14 cellular contexts compared by ENCODE assay signal in the genomic region with DNA sequence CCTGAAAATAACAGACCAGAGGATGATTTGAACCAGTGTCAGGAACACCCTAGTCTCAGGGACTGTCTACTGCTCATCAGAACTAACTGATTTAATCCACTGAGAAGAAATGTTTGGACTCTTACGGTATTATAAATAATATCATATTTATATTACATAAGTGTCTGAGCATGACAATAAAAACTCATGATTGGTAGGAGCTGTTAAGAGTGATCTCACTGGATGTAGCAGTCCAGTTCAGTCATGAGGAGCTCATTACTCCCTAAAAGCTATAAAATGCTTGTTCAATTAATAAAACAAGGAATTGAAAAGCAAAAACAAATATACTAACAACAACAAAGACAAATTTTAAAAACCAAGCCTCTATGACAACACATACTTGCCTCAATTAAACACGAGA.
DNase-seq lines count a peak whose midpoint lies in the region; ATAC-seq and TF ChIP-seq lines count a peak whose summit lies in the region.
"Had no signal": no experiment of that assay in that cellular context is flagged by ENCODE, and none has a peak within 500 bp of the region (broad histone marks: within the 10 kb centered on the region; RNA-seq: fewer than 3 reads in every experiment).

No MANE protein-coding gene starts in this region.

- H4K20me1 ChIP-seq in GM23248 (ENCODE audit: insufficient read depth): no peaks in the 10 kb centered on the region

- peaks cover 2% of the 10 kb centered on the region for H3K9me3 Mint-ChIP-seq in activated CD8-positive, alpha-beta T cell treated with anti-CD3 and anti-CD28 coated beads, Interleukin-2, amount 10 ng/mL, durations not matched to agents 7 days and 5 days (ENCODE audit: insufficient read depth)
- peaks cover 4% of the 10 kb centered on the region for H3K9me3 Mint-ChIP-seq in T-helper 2 cell treated with Interferon-gamma antibody and Interleukin-4, amounts not matched to agents 5 μg/mL and 100 μg/mL, for 36 hours
- H3K9me3 Mint-ChIP-seq: CD4-positive, alpha-beta T cell had no signal

- intact Hi-C loops in right lobe of liver (cut with DNase I): no loop called here

- CTCF ChIA-PET in activated CD8-positive, alpha-beta T cell treated with anti-CD3 and anti-CD28 coated beads, Interleukin-2, amount 10 ng/mL, durations not matched to agents 7 days and 5 days (lab: Charles Lee): no interaction called here
- CTCF ChIA-PET in RWPE1 (lab: Yijun Ruan, JAX): no interaction called here

- no peak overlapping the region for H3K4me2 ChIP-seq in GM23248 (ENCODE audit: unreplicated experiment)
- H3K4me2 ChIP-seq: GM23338 had no signal

- no peaks in the 10 kb centered on the region; the same call in 1 of the 2 replicates for H3K4me1 ChIP-seq in GM23248 (ENCODE audit: insufficient read depth)
- peaks cover 17% of the 10 kb centered on the region for H3K4me1 ChIP-seq in adipocyte (ENCODE audit: control insufficient read depth, insufficient read depth, low read length)
- H3K4me1 ChIP-seq in right lobe of liver: peaks cover 0 to 28% (median 8%) of the 10 kb centered on the region in 4 donors
- H3K4me1 ChIP-seq in subcutaneous abdominal adipose tissue (ENCODE audit: control insufficient read depth in 5 of 5, insufficient read depth in 5 of 5, low read length in 5 of 5): peaks cover 0 to 30% (median 5%) of the 10 kb centered on the region in 5 donors

- no peaks in the 10 kb centered on the region for H3K4me1 Mint-ChIP-seq in activated CD8-positive, alpha-beta T cell treated with anti-CD3 and anti-CD28 coated beads, Interleukin-2, amount 10 ng/mL, durations not matched to agents 7 days and 5 days (ENCODE audit: low read depth)
- H3K4me1 Mint-ChIP-seq in T-helper 2 cell treated with Interferon-gamma antibody and Interleukin-4, amounts not matched to agents 5 μg/mL and 100 μg/mL, for 36 hours (ENCODE audit: low read depth): no peaks in the 10 kb centered on the region
- H3K4me1 Mint-ChIP-seq: GM23338 had no signal

- no peaks in the 10 kb centered on the region for H3K36me3 Mint-ChIP-seq in activated CD8-positive, alpha-beta T cell treated with anti-CD3 and anti-CD28 coated beads, Interleukin-2, amount 10 ng/mL, durations not matched to agents 7 days and 5 days (ENCODE audit: low read depth)
- no peaks in the 10 kb centered on the region for H3K36me3 Mint-ChIP-seq in T-helper 2 cell treated with Interferon-gamma antibody and Interleukin-4, amounts not matched to agents 5 μg/mL and 100 μg/mL, for 36 hours (ENCODE audit: low read depth)

- TF ChIP-seq CTCF in right lobe of liver (IDR thresholded peaks at IDR 0.05): no peak
- TF ChIP-seq CTCF in RWPE1 (conservative IDR thresholded peaks at IDR 0.05; ENCODE audit: low read depth): no peak

- H3K36me3 ChIP-seq in GM23248 (ENCODE audit: low read depth) (no peaks in the 10 kb centered on the region), adipocyte (ENCODE audit: control insufficient read depth, insufficient read depth, low read length, severe bottlenecking) (no peaks in the 10 kb centered on the region), right lobe of liver (no peaks in the 10 kb centered on the region), subcutaneous abdominal adipose tissue (ENCODE audit: control insufficient read depth in 5 of 5, insufficient read depth in 5 of 5, low read length in 5 of 5) (no peaks in the 10 kb centered on the region)

- H3K27ac ChIP-seq in GM23248 (no peak overlapping the region), right lobe of liver (peak overlapping the region; percentile 9 to 72 (median 64)), subcutaneous abdominal adipose tissue (ENCODE audit: low read depth, low read length) (peak overlapping the region; percentile 67), RWPE1 (no peak overlapping the region)
- H3K27ac ChIP-seq: C4-2B, HL-60 had no signal

- H3K4me3 Mint-ChIP-seq in activated CD8-positive, alpha-beta T cell treated with anti-CD3 and anti-CD28 coated beads, Interleukin-2, amount 10 ng/mL, durations not matched to agents 7 days and 5 days: no peak overlapping the region
- H3K4me3 Mint-ChIP-seq in T-helper 2 cell treated with Interferon-gamma antibody and Interleukin-4, amounts not matched to agents 5 μg/mL and 100 μg/mL, for 36 hours: no peak overlapping the region
- H3K4me3 Mint-ChIP-seq: CD4-positive, alpha-beta T cell; GM23338 had no signal

- no peaks in the 10 kb centered on the region for H3F3A ChIP-seq in GM23248 (ENCODE audit: insufficient read depth)

- DNase-seq in GM23248: no peak
- DNase-seq in adipocyte (ENCODE audit: low read depth): no peak
- no peak for DNase-seq in right lobe of liver
- no peak for DNase-seq in activated CD8-positive, alpha-beta T cell treated with anti-CD3 and anti-CD28 coated beads, Interleukin-2, amount 10 ng/mL, durations not matched to agents 7 days and 5 days
- no peak for DNase-seq in T-helper 2 cell treated with Interferon-gamma antibody and Interleukin-4, amounts not matched to agents 5 μg/mL and 100 μg/mL, for 36 hours (ENCODE audit: low spot score)
- no peak for DNase-seq in RWPE1 (ENCODE audit: low spot score)
- DNase-seq: AML-193; Caco-2; CD4-positive, alpha-beta T cell; HCEC 1CT had no signal

- H3K9ac ChIP-seq in GM23248 (no peak overlapping the region), adipocyte (ENCODE audit: low read length) (peak overlapping the region; percentile 50), subcutaneous abdominal adipose tissue (ENCODE audit: low read length in 5 of 5) (peak overlapping the region in 1 of 5 donors; percentile 15)

- H3K27ac Mint-ChIP-seq in activated CD8-positive, alpha-beta T cell treated with anti-CD3 and anti-CD28 coated beads, Interleukin-2, amount 10 ng/mL, durations not matched to agents 7 days and 5 days: no peak overlapping the region
- H3K27ac Mint-ChIP-seq in T-helper 2 cell treated with Interferon-gamma antibody and Interleukin-4, amounts not matched to agents 5 μg/mL and 100 μg/mL, for 36 hours: no peak overlapping the region
- H3K27ac Mint-ChIP-seq: CD4-positive, alpha-beta T cell; GM23338 had no signal

- in situ Hi-C loops in GM23248 (cut with MboI): no loop called here

- H3K9me2 ChIP-seq in GM23248 (ENCODE audit: insufficient read depth): no peaks in the 10 kb centered on the region

- H3K4me3 ChIP-seq in GM23248 (0 out of 2 replicates have a peak overlapping the region, but pooled peaks have one; percentile 18), adipocyte (ENCODE audit: low read length) (no peak overlapping the region), right lobe of liver (peak overlapping the region in 2 of 3 donors; percentile 2 to 31), subcutaneous abdominal adipose tissue (ENCODE audit: low read depth in 1 of 5, low read length in 5 of 5) (no peak overlapping the region)
- H3K4me3 ChIP-seq: GM23338 had no signal

- 0 to 4% methylated on average over 2 of the region's 2 CpGs for WGBS in GM23248 (ENCODE audit: low coverage in 1 of 2, low lambda C conversion rate in 2 of 2, missing lambda C conversion rate in 2 of 2), 2 experiments
- WGBS in right lobe of liver (ENCODE audit: insufficient coverage, low coverage, low lambda C conversion rate, missing lambda C conversion rate): 21% methylated on average over 2 of the region's 2 CpGs

- H3K27me3 ChIP-seq in GM23248 (replicated peaks; ENCODE audit: insufficient read depth) (no peaks in the 10 kb centered on the region; the same call in 1 of the 2 replicates), adipocyte (replicated peaks; ENCODE audit: control insufficient read depth, insufficient read depth, low read length) (no peaks in the 10 kb centered on the region), right lobe of liver (no peaks in the 10 kb centered on the region), subcutaneous abdominal adipose tissue (ENCODE audit: control insufficient read depth in 5 of 5, insufficient read depth in 4 of 5, low read length in 5 of 5) (peaks cover 0 to 4% (median 0%) of the 10 kb centered on the region in 5 donors)

- TF ChIP-seq POLR2A in right lobe of liver (IDR thresholded peaks at IDR 0.05): no peak

- no peaks in the 10 kb centered on the region for H3K79me2 ChIP-seq in GM23248 (ENCODE audit: insufficient read depth)

- H3K9me3 ChIP-seq in GM23248 (ENCODE audit: low read depth) (no peaks in the 10 kb centered on the region), adipocyte (ENCODE audit: control insufficient read depth, low read length) (peaks cover 1% of the 10 kb centered on the region), right lobe of liver (no peaks in the 10 kb centered on the region), subcutaneous abdominal adipose tissue (ENCODE audit: control insufficient read depth in 5 of 5, low read length in 5 of 5) (peaks cover 0 to 6% (median 0%) of the 10 kb centered on the region in 5 donors)
- H3K9me3 ChIP-seq: Caco-2 had no signal

- ATAC-seq in right lobe of liver: peak; percentile 12 to 37 (median 26)
- ATAC-seq in activated CD8-positive, alpha-beta T cell treated with anti-CD3 and anti-CD28 coated beads, Interleukin-2, amount 10 ng/mL, durations not matched to agents 7 days and 5 days: no peak
- ATAC-seq: GM23338 had no signal

- H3K27me3 Mint-ChIP-seq in activated CD8-positive, alpha-beta T cell treated with anti-CD3 and anti-CD28 coated beads, Interleukin-2, amount 10 ng/mL, durations not matched to agents 7 days and 5 days (ENCODE audit: low read depth): peaks cover 16% of the 10 kb centered on the region
- peaks cover 4% of the 10 kb centered on the region for H3K27me3 Mint-ChIP-seq in T-helper 2 cell treated with Interferon-gamma antibody and Interleukin-4, amounts not matched to agents 5 μg/mL and 100 μg/mL, for 36 hours (ENCODE audit: low read depth)

- no peak overlapping the region for H2AFZ ChIP-seq in GM23248
- H2AFZ ChIP-seq: GM23338 had no signal

- POLR2A ChIA-PET in activated CD8-positive, alpha-beta T cell treated with anti-CD3 and anti-CD28 coated beads, Interleukin-2, amount 10 ng/mL, durations not matched to agents 7 days and 5 days (lab: Charles Lee): no interaction called here
- POLR2A ChIA-PET in RWPE1 (lab: Yijun Ruan, JAX; ENCODE audit: low non-redundant PET): no interaction called here

Comparison
In these comparisons a context has a peak if more than half of its experiments do, and no peak if none do; other contexts are left out.
1. H3K27ac ChIP-seq: peak in right lobe of liver (3 of 3) and subcutaneous abdominal adipose tissue (single experiment); none in GM23248 (single experiment) and RWPE1 (single experiment).
2. H3K4me3 ChIP-seq: peak in GM23248 (single experiment) and right lobe of liver (2 of 3); none in adipocyte (single experiment) and subcutaneous abdominal adipose tissue (0 of 5).